ENCODE assay signal across 16 cellular contexts in genomic region chr10:30330512-30331168, GRCh38. TPM values are rescaled to one million over a fixed set of nuclear protein-coding genes. Genes with fewer than 3 reads are reported as not detected.
DNase-seq lines count a peak whose midpoint lies in the region; FAIRE-seq and TF ChIP-seq lines count a peak whose summit lies in the region.
"Had no signal": no experiment of that assay in that cellular context is flagged by ENCODE, and none has a peak within 500 bp of the region (broad histone marks: within the 10 kb centered on the region; RNA-seq: fewer than 3 reads in every experiment).

No MANE protein-coding gene starts in this region.

- no peak overlapping the region for H4K91ac ChIP-seq in trophoblast cell (ENCODE audit: low read depth, low read length)

- no peak overlapping the region for H3K4me3 ChIP-seq in astrocyte (ENCODE audit: insufficient read depth, low read depth, low read length)
- H3K4me3 ChIP-seq in trophoblast cell (ENCODE audit: low read depth, low read length) = no peak overlapping the region
- no peak overlapping the region for H3K4me3 ChIP-seq in CD4-positive, alpha-beta memory T cell (ENCODE audit: low read length in 2 of 2)
- H3K4me3 ChIP-seq: GM23248 had no signal

- H2AK5ac ChIP-seq in trophoblast cell (ENCODE audit: low read length) = no peak overlapping the region

- no peak overlapping the region for H2BK12ac ChIP-seq in trophoblast cell (ENCODE audit: low read length)

- H3K36me3 Mint-ChIP-seq in astrocyte (ENCODE audit: low read depth, unreplicated experiment) = peaks cover 7% of the 10 kb centered on the region
- H3K36me3 Mint-ChIP-seq in CD4-positive, alpha-beta memory T cell = peaks cover 57 to 60% of the 10 kb centered on the region in 2 donors

- no peak overlapping the region for H3K14ac ChIP-seq in trophoblast cell (ENCODE audit: low read length)

- H3K27ac ChIP-seq in astrocyte (ENCODE audit: low read depth, low read length) = no peak overlapping the region
- H3K27ac ChIP-seq in trophoblast cell (ENCODE audit: low read depth, low read length) = no peak overlapping the region
- no peak overlapping the region for H3K27ac ChIP-seq in CD4-positive, alpha-beta memory T cell (ENCODE audit: low read depth, low read length)
- H3K27ac ChIP-seq: 22Rv1, GM23248 had no signal

- H3K27me3 Mint-ChIP-seq in astrocyte (ENCODE audit: low read depth, unreplicated experiment) = no peaks in the 10 kb centered on the region
- H3K27me3 Mint-ChIP-seq in CD4-positive, alpha-beta memory T cell = no peaks in the 10 kb centered on the region
- H3K27me3 Mint-ChIP-seq: CD8-positive, alpha-beta memory T cell had no signal

- CTCF ChIA-PET in CD4-positive, alpha-beta memory T cell (lab: Charles Lee; ENCODE audit: partially characterized antibody) = no interaction called here

- H3K4me2 ChIP-seq in astrocyte (ENCODE audit: low read length) = no peak overlapping the region
- no peak overlapping the region for H3K4me2 ChIP-seq in trophoblast cell (ENCODE audit: low read length)

- H4K12ac ChIP-seq in trophoblast cell (ENCODE audit: low read depth, low read length) = no peak overlapping the region

- H3K79me2 ChIP-seq in astrocyte (ENCODE audit: insufficient read depth, low read length) (peaks cover 8% of the 10 kb centered on the region), trophoblast cell (ENCODE audit: control insufficient read depth, insufficient read depth, low read length, poor library complexity) (no peaks in the 10 kb centered on the region)

- H3K27me3 ChIP-seq in astrocyte (ENCODE audit: insufficient read depth, low read length) (no peaks in the 10 kb centered on the region), trophoblast cell (ENCODE audit: insufficient read depth, low read length) (no peaks in the 10 kb centered on the region)
- H3K27me3 ChIP-seq in CD4-positive, alpha-beta memory T cell (ENCODE audit: insufficient read depth, low read length) = no peaks in the 10 kb centered on the region

- no CpG with 5 or more reads among the region's 4 CpGs for WGBS in trophoblast cell (ENCODE audit: extremely low coverage, insufficient coverage, insufficient read length)

- H3K4me1 ChIP-seq in astrocyte (ENCODE audit: insufficient read depth, low read length) (no peaks in the 10 kb centered on the region), trophoblast cell (ENCODE audit: control insufficient read depth in 1 of 2, insufficient read depth in 2 of 2, low read length in 2 of 2) (no peaks in the 10 kb centered on the region)
- H3K4me1 ChIP-seq in CD4-positive, alpha-beta memory T cell (ENCODE audit: insufficient read depth, low read length) = no peaks in the 10 kb centered on the region
- H3K4me1 ChIP-seq: Caco-2 had no signal

- H3K36me3 ChIP-seq in astrocyte (ENCODE audit: insufficient read depth, low read length) = peaks cover 13% of the 10 kb centered on the region
- peaks cover 5 to 11% of the 10 kb centered on the region in 2 experiments for H3K36me3 ChIP-seq in trophoblast cell (ENCODE audit: control insufficient read depth in 1 of 2, insufficient read depth in 2 of 2, low read length in 2 of 2)
- H3K36me3 ChIP-seq in CD4-positive, alpha-beta memory T cell (ENCODE audit: insufficient read depth, low read length) = peaks cover 13% of the 10 kb centered on the region

- H3K4ac ChIP-seq in trophoblast cell (ENCODE audit: low read depth, low read length) = no peak overlapping the region

- no peaks in the 10 kb centered on the region for H3K79me1 ChIP-seq in trophoblast cell (ENCODE audit: low read length)

- H3K4me3 Mint-ChIP-seq in astrocyte (ENCODE audit: unreplicated experiment) = no peak overlapping the region
- no peak overlapping the region for H3K4me3 Mint-ChIP-seq in CD4-positive, alpha-beta memory T cell
- H3K4me3 Mint-ChIP-seq: CD14-positive monocyte; CD8-positive, alpha-beta memory T cell had no signal

- no peak overlapping the region for H3K27ac Mint-ChIP-seq in astrocyte (ENCODE audit: unreplicated experiment)
- H3K27ac Mint-ChIP-seq in CD4-positive, alpha-beta memory T cell = no peak overlapping the region

- no peak overlapping the region for H3K23ac ChIP-seq in trophoblast cell (ENCODE audit: low read length)

- FAIRE-seq in astrocyte (lab: Jason Lieb, UNC) = no peak
- FAIRE-seq: H54 had no signal

- POLR2A ChIA-PET in CD4-positive, alpha-beta memory T cell (lab: Charles Lee; ENCODE audit: partially characterized antibody) = no interaction called here

- H3K4me1 Mint-ChIP-seq in astrocyte (ENCODE audit: low read depth, unreplicated experiment) = no peaks in the 10 kb centered on the region
- peaks cover 5 to 12% (median 10%) of the 10 kb centered on the region in 4 donors for H3K4me1 Mint-ChIP-seq in CD4-positive, alpha-beta memory T cell

- H3K9ac ChIP-seq in astrocyte (ENCODE audit: low read length) (no peak overlapping the region), trophoblast cell (ENCODE audit: low read length) (no peak overlapping the region)
- H3K9ac ChIP-seq: GM23248 had no signal

- DNase-seq in NCI-H2171 treated with DMSO at 0.1 percent for 48 hours (lab: John Stamatoyannopoulos, UW) = peak; percentile 35
- DNase-seq in NCI-H2171 (lab: John Stamatoyannopoulos, UW) = no peak
- DNase-seq in astrocyte (ENCODE audit: low read depth) = peak; percentile 12
- peak; percentile 1 for DNase-seq in fibroblast of gingiva (ENCODE audit: low read depth)
- peak; percentile 69 for DNase-seq in left kidney (ENCODE audit: low read depth, low spot score)
- no peak for DNase-seq in trophoblast cell
- DNase-seq in LoVo (ENCODE audit: low spot score) = no peak
- DNase-seq in CD4-positive, alpha-beta memory T cell = no peak
- DNase-seq: Caco-2; CD8-positive, alpha-beta memory T cell; DND-41; GDM1; GM23248 had no signal

- H2BK120ac ChIP-seq in trophoblast cell (ENCODE audit: insufficient read depth, low read length, poor library complexity) = no peak overlapping the region

- H4K20me1 ChIP-seq in astrocyte (ENCODE audit: insufficient read depth, low read length) = peaks cover 4% of the 10 kb centered on the region

- no peak overlapping the region for H3K18ac ChIP-seq in trophoblast cell (ENCODE audit: low read length)

- intact Hi-C loops in CD4-positive, alpha-beta memory T cell (cut with micrococcal nuclease) = no loop called here

- H3K9me3 Mint-ChIP-seq in astrocyte (ENCODE audit: unreplicated experiment) = no peaks in the 10 kb centered on the region
- no peaks in the 10 kb centered on the region for H3K9me3 Mint-ChIP-seq in CD4-positive, alpha-beta memory T cell
- H3K9me3 Mint-ChIP-seq: CD14-positive monocyte; CD8-positive, alpha-beta memory T cell had no signal

- H3K9me3 ChIP-seq in astrocyte (ENCODE audit: insufficient read depth, low read depth, low read length) = no peaks in the 10 kb centered on the region
- H3K9me3 ChIP-seq in trophoblast cell (ENCODE audit: insufficient read depth, low read depth, low read length) = no peaks in the 10 kb centered on the region
- no peaks in the 10 kb centered on the region for H3K9me3 ChIP-seq in CD4-positive, alpha-beta memory T cell (ENCODE audit: control insufficient read depth in 1 of 2, low read length in 2 of 2)
- H3K9me3 ChIP-seq: Caco-2 had no signal

- no peak for TF ChIP-seq CTCF in astrocyte (IDR thresholded peaks at IDR 0.05; ENCODE audit: insufficient read depth, low read depth, low read length)

- H2AFZ ChIP-seq in astrocyte (ENCODE audit: low read depth, low read length) (no peak overlapping the region), trophoblast cell (ENCODE audit: insufficient read depth, low read length, poor library complexity) (no peak overlapping the region)
- H2AFZ ChIP-seq: GM23248 had no signal

- no peak overlapping the region for H2BK5ac ChIP-seq in trophoblast cell (ENCODE audit: low read depth, low read length, poor library complexity)

- H4K8ac ChIP-seq in trophoblast cell (ENCODE audit: low read depth, low read length) = no peak overlapping the region

RNA-seq across cellular contexts. Expression of gene MTPAP, which starts 18.4 kb away (rescaled TPM):
- total RNA-seq in astrocyte = 24.9 and 26.5 TPM in 2 replicates
- 15.0 and 15.7 TPM in 2 replicates for polyA plus RNA-seq in trophoblast cell (2013)
- 10 to 100 TPM; 21.5 to 22.8 TPM for total RNA-seq in CD4-positive, alpha-beta memory T cell
- polyA plus RNA-seq in CD4-positive, alpha-beta memory T cell = 1 to 10 TPM; 6.3 to 9.6 TPM

Comparison
In these comparisons a context has a peak if more than half of its experiments do, and no peak if none do; other contexts are left out.
1. DNase-seq: peak in NCI-H2171 treated with DMSO at 0.1 percent for 48 hours (single experiment), astrocyte (single experiment), fibroblast of gingiva (single experiment) and left kidney (single experiment); none in NCI-H2171 (single experiment), trophoblast cell (0 of 2), LoVo (single experiment) and CD4-positive, alpha-beta memory T cell (0 of 5).